In the genomic region with DNA sequence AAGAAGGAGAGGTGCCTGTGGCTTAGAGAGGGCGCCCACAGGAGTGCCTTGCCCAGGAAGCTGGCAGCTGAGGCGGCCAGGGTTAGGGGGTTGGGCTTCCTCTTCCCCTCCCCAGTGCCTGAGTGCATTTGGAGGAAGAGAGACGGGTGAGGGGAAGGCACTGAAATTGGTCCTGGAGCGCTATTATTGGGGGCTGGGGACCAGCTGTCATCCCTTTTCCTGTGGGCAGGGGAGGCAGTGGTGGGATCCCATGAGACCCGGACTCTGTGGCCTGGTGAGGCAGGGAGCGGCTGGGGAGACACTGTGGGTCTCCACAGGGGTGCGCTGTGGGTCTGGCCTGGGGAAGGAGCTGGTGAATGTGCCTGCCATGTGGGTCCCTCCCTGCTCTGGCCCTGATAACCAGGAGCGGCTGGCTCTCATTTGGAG, we compare ENCODE assay signal across 8 cellular contexts.
A peak's percentile ranks its signal among the peaks of the same experiment; 100 is the strongest.
DNase-seq lines count a peak whose midpoint lies in the region; ATAC-seq and TF ChIP-seq lines count a peak whose summit lies in the region.

No MANE protein-coding gene starts in this region.

- peaks cover 8% of the 10 kb centered on the region for H3K4me1 ChIP-seq in foreskin keratinocyte

- no peak overlapping the region for H3K27ac ChIP-seq in foreskin keratinocyte

- H3K27me3 ChIP-seq in foreskin keratinocyte = no peaks in the 10 kb centered on the region

- TF ChIP-seq CTCF in GM12864 (IDR thresholded peaks at IDR 0.05; ENCODE audit: low read depth, low read length, missing control alignments) (peak; percentile 74), foreskin keratinocyte (conservative IDR thresholded peaks at IDR 0.05) (peak; percentile 52)

- peak; percentile 16 for ATAC-seq in foreskin keratinocyte

- H3K4me3 ChIP-seq in GM12864 (ENCODE audit: low read depth, low read length) = no peak overlapping the region

- DNase-seq in GM12864 (ENCODE audit: low read depth) (no peak), NCI-H82 treated with DMSO at 0.1 percent for 48 hours (lab: John Stamatoyannopoulos, UW; ENCODE audit: unreplicated experiment) (peak; percentile 61), activated T-cell treated with anti-CD3 and anti-CD28 coated beads for 4 hours (peak; percentile 77), foreskin keratinocyte (no peak), NCI-H2029 treated with DMSO at 0.1 percent for 48 hours (lab: John Stamatoyannopoulos, UW) (no peak), LoVo (ENCODE audit: low spot score) (no peak), NCI-H1417 (lab: John Stamatoyannopoulos, UW) (no peak)
- DNase-seq in stimulated activated CD4-positive, alpha-beta T cell treated with anti-CD3 and anti-CD28 coated beads, Interleukin-12 subunit alpha, Interleukin-12 subunit beta, amount 100 ng/mL, for 48 hours (ENCODE audit: low read depth in 2 of 3, low spot score in 1 of 3) = peak; percentile 70 to 80 (median 75)

Comparison
In these comparisons a context has a peak if more than half of its experiments do, and no peak if none do; other contexts are left out.
1. DNase-seq: peak in NCI-H82 treated with DMSO at 0.1 percent for 48 hours (single experiment), activated T-cell treated with anti-CD3 and anti-CD28 coated beads for 4 hours (single experiment) and stimulated activated CD4-positive, alpha-beta T cell treated with anti-CD3 and anti-CD28 coated beads, Interleukin-12 subunit alpha, Interleukin-12 subunit beta, amount 100 ng/mL, for 48 hours (3 of 3); none in GM12864 (single experiment), foreskin keratinocyte (0 of 2), NCI-H2029 treated with DMSO at 0.1 percent for 48 hours (single experiment), LoVo (single experiment) and NCI-H1417 (0 of 3).